Comparison of ENCODE assay signal across 16 cellular contexts in the genomic region with DNA sequence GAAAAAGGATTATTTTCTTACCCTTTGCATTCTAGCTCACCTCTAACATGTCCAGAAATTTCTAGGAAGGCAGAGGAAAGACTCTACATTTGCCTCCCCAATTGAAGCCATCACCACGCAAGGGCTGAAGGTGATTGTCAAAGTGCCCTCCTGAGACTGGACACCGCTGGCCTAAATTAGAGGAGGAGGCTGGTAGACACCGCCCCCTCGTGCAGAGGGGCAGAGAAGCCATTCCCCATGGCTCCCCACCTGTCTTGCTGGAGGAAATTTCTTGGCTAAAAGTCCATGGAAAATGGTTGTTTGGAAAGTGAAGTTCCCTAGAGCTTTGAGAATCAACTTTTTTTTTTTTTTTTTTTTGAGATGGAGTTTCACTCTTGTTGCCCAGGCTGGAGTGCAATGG.
"Had no signal": no experiment of that assay in that cellular context is flagged by ENCODE, and none has a peak within 500 bp of the region (broad histone marks: within the 10 kb centered on the region; RNA-seq: fewer than 3 reads in every experiment).

No MANE protein-coding gene starts in this region.

- ATAC-seq: activated CD4-positive, alpha-beta T cell treated with anti-CD3 and anti-CD28 coated beads for 36 hours; activated T-cell treated with anti-CD3 and anti-CD28 coated beads, Interleukin-2, amount 50 U/mL, for 4 hours; left lobe of liver had no signal

- H3K9me3 ChIP-seq: breast epithelium, colonic mucosa had no signal

- H3K27ac ChIP-seq: breast epithelium, colonic mucosa, epithelial cell of prostate, WERI-Rb-1 had no signal

- DNase-seq: activated CD4-positive, alpha-beta T cell treated with anti-CD3 and anti-CD28 coated beads for 36 hours; activated CD4-positive, alpha-beta T cell treated with anti-CD3 and anti-CD28 coated beads, Interleukin-2, amount 50 U/mL, for 4 hours; activated CD8-positive, alpha-beta memory T cell treated with anti-CD3 and anti-CD28 coated beads, Interleukin-2, amount 50 U/mL, for 48 hours; activated naive CD4-positive, alpha-beta T cell treated with anti-CD3 and anti-CD28 coated beads for 36 hours; activated naive CD8-positive, alpha-beta T cell treated with anti-CD3 and anti-CD28 coated beads, Interleukin-2, amount 10 ng/mL, durations not matched to agents 7 days and 5 days; activated T-cell treated with anti-CD3 and anti-CD28 coated beads, Interleukin-2, amount 50 U/mL, for 4 hours; amniotic stem cell; colonic mucosa; kidney; natural killer cell; stimulated activated CD4-positive, alpha-beta T cell treated with anti-CD3 and anti-CD28 coated beads, Interleukin-4, amount 100 ng/mL, for 24 hours; stimulated activated naive CD4-positive, alpha-beta T cell treated with Interleukin-2 at 50 U/mL for 16 hours; WERI-Rb-1 had no signal

- H3K4me3 ChIP-seq: breast epithelium, colonic mucosa had no signal

- H3K36me3 ChIP-seq: breast epithelium, colonic mucosa, WERI-Rb-1 had no signal

- H3K4me1 ChIP-seq: colonic mucosa had no signal

- H3K27me3 ChIP-seq: breast epithelium, colonic mucosa had no signal
